7 cellular contexts compared by ENCODE assay signal in the genomic region with DNA sequence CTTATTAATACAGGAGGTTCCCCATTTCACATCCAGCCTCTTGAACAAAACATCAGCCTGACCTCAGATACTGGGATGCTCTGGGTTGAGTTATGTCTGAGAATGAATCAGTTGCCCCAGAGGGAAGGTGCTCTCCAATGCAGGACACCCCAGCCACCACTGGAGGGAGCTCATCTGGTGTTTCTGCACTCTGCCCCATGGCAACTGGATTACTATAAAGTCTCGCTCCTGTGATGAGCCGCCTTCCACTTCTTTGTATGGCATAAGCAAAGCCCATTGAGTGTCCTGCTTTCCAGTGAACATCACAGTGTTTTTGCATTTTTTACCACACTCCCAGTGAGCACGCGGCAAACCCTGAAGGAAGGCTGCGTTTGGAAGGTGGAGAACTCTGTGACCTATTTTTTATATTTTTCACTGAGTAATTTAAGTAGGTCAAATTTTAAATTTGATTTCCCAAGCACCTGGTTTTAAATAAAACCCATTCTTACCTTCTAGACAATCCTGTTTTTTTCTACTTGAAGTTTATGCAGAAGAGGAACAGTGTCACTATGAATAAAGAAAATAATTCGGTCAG.
DNase-seq lines count a peak whose midpoint lies in the region; ATAC-seq and TF ChIP-seq lines count a peak whose summit lies in the region.

No MANE protein-coding gene starts in this region.

- H2AFZ ChIP-seq in hepatocyte = no peak overlapping the region

- no peaks in the 10 kb centered on the region for H3K79me2 ChIP-seq in hepatocyte

- H3K4me3 ChIP-seq in hepatocyte = no peak overlapping the region

- H3K36me3 Mint-ChIP-seq in activated T-helper 1 cell treated with anti-CD3 and anti-CD28 coated beads, Interleukin-12 subunit alpha, Interleukin-12 subunit beta, Interleukin-2, Interleukin-4 antibody, amounts not matched to agents 30 ng/mL and 10 ng/mL and 1 ng/mL, durations not matched to agents 14 hours and 24 hours and 36 hours (ENCODE audit: low read depth) = no peaks in the 10 kb centered on the region

- no peaks in the 10 kb centered on the region for H3K9me3 Mint-ChIP-seq in activated T-helper 1 cell treated with anti-CD3 and anti-CD28 coated beads, Interleukin-12 subunit alpha, Interleukin-12 subunit beta, Interleukin-2, Interleukin-4 antibody, amounts not matched to agents 30 ng/mL and 10 ng/mL and 1 ng/mL, durations not matched to agents 14 hours and 24 hours and 36 hours

- H3K4me3 Mint-ChIP-seq in activated T-helper 1 cell treated with anti-CD3 and anti-CD28 coated beads, Interleukin-12 subunit alpha, Interleukin-12 subunit beta, Interleukin-2, Interleukin-4 antibody, amounts not matched to agents 30 ng/mL and 10 ng/mL and 1 ng/mL, durations not matched to agents 14 hours and 24 hours and 36 hours = no peak overlapping the region

- peak; percentile 33 for DNase-seq in GDM1 (lab: John Stamatoyannopoulos, UW)
- peak; percentile 49 for DNase-seq in NOMO-1 treated with DMSO at 0.1 percent for 48 hours (lab: John Stamatoyannopoulos, UW; ENCODE audit: unreplicated experiment)
- DNase-seq in activated T-helper 1 cell treated with anti-CD3 and anti-CD28 coated beads, Interleukin-12 subunit alpha, Interleukin-12 subunit beta, Interleukin-2, Interleukin-4 antibody, amounts not matched to agents 30 ng/mL and 10 ng/mL and 1 ng/mL, durations not matched to agents 14 hours and 24 hours and 36 hours (ENCODE audit: low spot score) = peak; percentile 11
- DNase-seq in hepatocyte (ENCODE audit: low spot score) = peak; percentile 77
- DNase-seq in stimulated activated CD8-positive, alpha-beta memory T cell treated with anti-CD3 and anti-CD28 coated beads, Interleukin-7, amount 100 ng/mL, for 48 hours (ENCODE audit: extremely low read depth in 1 of 2, low read depth in 1 of 2) = peak; percentile 4 to 19

- H3K4me1 ChIP-seq in hepatocyte (ENCODE audit: insufficient read depth) = no peaks in the 10 kb centered on the region

- H3K4me1 Mint-ChIP-seq in activated T-helper 1 cell treated with anti-CD3 and anti-CD28 coated beads, Interleukin-12 subunit alpha, Interleukin-12 subunit beta, Interleukin-2, Interleukin-4 antibody, amounts not matched to agents 30 ng/mL and 10 ng/mL and 1 ng/mL, durations not matched to agents 14 hours and 24 hours and 36 hours (ENCODE audit: low read depth) = no peaks in the 10 kb centered on the region

- H3K27me3 ChIP-seq in hepatocyte = peaks cover 3% of the 10 kb centered on the region

- intact Hi-C loops in activated T-helper 1 cell treated with anti-CD3 and anti-CD28 coated beads, Interleukin-12 subunit alpha, Interleukin-12 subunit beta, Interleukin-2, Interleukin-4 antibody, amounts not matched to agents 30 ng/mL and 10 ng/mL and 1 ng/mL, durations not matched to agents 14 hours and 24 hours and 36 hours (cut with micrococcal nuclease) = loop anchor here (1.0 kb wide), 1 partner anchor 105 kb away; no protein-coding TSS in a partner anchor

- H3K36me3 ChIP-seq in hepatocyte (replicated peaks; ENCODE audit: insufficient read depth, low read depth) = no peaks in the 10 kb centered on the region

- TF ChIP-seq CTCF in hepatocyte (IDR thresholded peaks at IDR 0.05; ENCODE audit: poor library complexity) = peak; percentile 56

- no peaks in the 10 kb centered on the region for H3K9me3 ChIP-seq in hepatocyte (ENCODE audit: low read depth)

- H3K27ac Mint-ChIP-seq in activated T-helper 1 cell treated with anti-CD3 and anti-CD28 coated beads, Interleukin-12 subunit alpha, Interleukin-12 subunit beta, Interleukin-2, Interleukin-4 antibody, amounts not matched to agents 30 ng/mL and 10 ng/mL and 1 ng/mL, durations not matched to agents 14 hours and 24 hours and 36 hours = no peak overlapping the region

- ATAC-seq in GM19468 (IDR thresholded peaks at IDR 0.05; ENCODE audit: extremely low read depth, unreplicated experiment) (peak; percentile 60), HG03442 (IDR thresholded peaks at IDR 0.05; ENCODE audit: unreplicated experiment) (peak; percentile 96)

- H3K9me2 ChIP-seq in hepatocyte (replicated peaks; ENCODE audit: insufficient read depth) = no peaks in the 10 kb centered on the region

- no peaks in the 10 kb centered on the region for H4K20me1 ChIP-seq in hepatocyte (ENCODE audit: insufficient read depth, poor library complexity, severe bottlenecking)

- H3K4me2 ChIP-seq in hepatocyte = no peak overlapping the region

- H3K27me3 Mint-ChIP-seq in activated T-helper 1 cell treated with anti-CD3 and anti-CD28 coated beads, Interleukin-12 subunit alpha, Interleukin-12 subunit beta, Interleukin-2, Interleukin-4 antibody, amounts not matched to agents 30 ng/mL and 10 ng/mL and 1 ng/mL, durations not matched to agents 14 hours and 24 hours and 36 hours (ENCODE audit: insufficient read depth) = peaks cover 1% of the 10 kb centered on the region

- 56% methylated on average over 6 of the region's 6 CpGs for WGBS in hepatocyte (ENCODE audit: low lambda C conversion rate, missing lambda C conversion rate)

- no peak overlapping the region for H3K27ac ChIP-seq in hepatocyte

Comparison
In these comparisons a context has a peak if more than half of its experiments do, and no peak if none do; other contexts are left out.
1. DNase-seq: peak in every context shown above with its lines; median percentile 77 in hepatocyte; 49 in NOMO-1 treated with DMSO at 0.1 percent for 48 hours; 33 in GDM1; 12 in stimulated activated CD8-positive, alpha-beta memory T cell treated with anti-CD3 and anti-CD28 coated beads, Interleukin-7, amount 100 ng/mL, for 48 hours; 11 in activated T-helper 1 cell treated with anti-CD3 and anti-CD28 coated beads, Interleukin-12 subunit alpha, Interleukin-12 subunit beta, Interleukin-2, Interleukin-4 antibody, amounts not matched to agents 30 ng/mL and 10 ng/mL and 1 ng/mL, durations not matched to agents 14 hours and 24 hours and 36 hours.